In the genomic region with DNA sequence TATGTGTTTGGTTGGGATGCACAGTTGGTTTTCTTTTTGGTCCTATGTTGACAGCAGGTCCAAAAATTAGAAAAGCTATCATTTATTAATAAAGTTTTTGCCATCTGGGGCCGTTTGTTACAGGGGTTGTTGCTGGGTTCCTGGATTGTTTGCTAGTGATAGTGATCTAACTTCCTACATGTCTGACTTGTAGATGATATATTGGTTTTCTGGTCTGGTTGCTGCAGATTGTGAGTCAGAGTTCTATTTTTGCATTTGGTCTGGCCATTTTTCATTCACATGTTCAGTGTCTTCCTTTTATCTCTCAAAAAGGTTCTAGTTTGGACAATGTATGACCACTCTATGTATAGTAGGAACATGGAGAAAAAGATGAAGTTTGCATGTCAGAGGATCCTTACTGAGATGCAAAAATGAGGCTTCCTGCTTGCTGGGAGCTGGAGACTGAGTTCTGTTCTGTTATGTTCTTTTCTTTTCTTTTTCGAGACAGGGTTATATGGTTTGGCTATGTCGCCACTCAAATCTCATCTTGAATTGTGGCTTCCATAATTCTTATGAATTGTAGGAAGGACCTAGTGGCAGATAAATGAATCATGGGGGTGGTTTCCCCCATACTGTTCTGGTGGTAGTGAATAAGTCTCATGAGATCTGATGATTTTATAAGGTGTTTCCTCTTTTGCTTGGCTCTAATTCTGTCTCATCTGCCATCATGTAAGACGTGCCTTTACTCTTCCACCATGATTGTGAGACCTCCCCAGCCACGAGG, we compare ENCODE assay signal across 8 cellular contexts. TPM values are rescaled to one million over a fixed set of nuclear protein-coding genes. Genes with fewer than 3 reads are reported as not detected.
A peak's percentile ranks its signal among the peaks of the same experiment; 100 is the strongest.
DNase-seq lines count a peak whose midpoint lies in the region; ATAC-seq and TF ChIP-seq lines count a peak whose summit lies in the region.

No MANE protein-coding gene starts in this region.

- no peaks in the 10 kb centered on the region for H3K9me2 ChIP-seq in GM23338 (ENCODE audit: insufficient read depth)

- H3K4me3 Mint-ChIP-seq in GM23338: no peak overlapping the region

- H3K4me2 ChIP-seq in BLaER1 treated with 17β-estradiol and CSF1 and Interleukin-3, amounts not matched to agents 10 nM and 100 nM: peak overlapping the region; percentile 39 to 84 (median 68)
- H3K4me2 ChIP-seq in GM23338: no peak overlapping the region

- H3K27me3 ChIP-seq in BLaER1 treated with 17β-estradiol and CSF1 and Interleukin-3, amounts not matched to agents 10 nM and 100 nM: peaks cover 0 to 2% (median 0%) of the 10 kb centered on the region in 11 experiments; a peak in 5 of 22 replicates
- H3K27me3 ChIP-seq in GM23338 (ENCODE audit: insufficient read depth): no peaks in the 10 kb centered on the region

- H3K4me1 Mint-ChIP-seq in GM23338: peaks cover 16% of the 10 kb centered on the region; the same call in 2 of the 3 replicates

- peaks cover 6% of the 10 kb centered on the region; the same call in 1 of the 3 replicates for H3K9me3 Mint-ChIP-seq in GM23338

- peaks cover 0 to 12% (median 4%) of the 10 kb centered on the region in 11 experiments; a peak in 8 of 22 replicates for H3K9me3 ChIP-seq in BLaER1 treated with 17β-estradiol and CSF1 and Interleukin-3, amounts not matched to agents 10 nM and 100 nM (replicated peaks in 1 of 11)

- H3K4me3 ChIP-seq in BLaER1 treated with 17β-estradiol and CSF1 and Interleukin-3, amounts not matched to agents 10 nM and 100 nM: peak overlapping the region in 3 of 10 experiments; percentile 6 to 29 (median 14); a peak in 3 of 20 replicates
- no peak overlapping the region for H3K4me3 ChIP-seq in GM23338
- H3K4me3 ChIP-seq in foreskin fibroblast (ENCODE audit: low read depth in 1 of 2, low read length in 2 of 2): peak overlapping the region in 1 of 2 donors; percentile 10

- H3K9ac ChIP-seq in BLaER1 treated with 17β-estradiol and CSF1 and Interleukin-3, amounts not matched to agents 10 nM and 100 nM: peak overlapping the region in 9 of 11 experiments; percentile 3 to 70 (median 33); a peak in 16 of 22 replicates

- H3F3A ChIP-seq in GM23338 (replicated peaks; ENCODE audit: low read depth): peaks cover 5% of the 10 kb centered on the region; the same call in 1 of the 2 replicates

- H3K27ac ChIP-seq in BLaER1 treated with 17β-estradiol and CSF1 and Interleukin-3, amounts not matched to agents 10 nM and 100 nM: peak overlapping the region; percentile 31 to 85 (median 68); a peak in 21 of 22 replicates
- no peak overlapping the region for H3K27ac ChIP-seq in GM23338 (ENCODE audit: low read depth)

- no peaks in the 10 kb centered on the region for H3K36me3 ChIP-seq in BLaER1 treated with 17β-estradiol and CSF1 and Interleukin-3, amounts not matched to agents 10 nM and 100 nM
- H3K36me3 ChIP-seq in GM23338 (ENCODE audit: insufficient read depth): no peaks in the 10 kb centered on the region

- H3K36me3 Mint-ChIP-seq in GM23338 (ENCODE audit: low read depth): peaks cover 4% of the 10 kb centered on the region; the same call in 1 of the 3 replicates

- H3K4me1 ChIP-seq in BLaER1 treated with 17β-estradiol and CSF1 and Interleukin-3, amounts not matched to agents 10 nM and 100 nM: peaks cover 27 to 37% (median 29%) of the 10 kb centered on the region in 10 experiments
- peaks cover 7% of the 10 kb centered on the region for H3K4me1 ChIP-seq in GM23338 (ENCODE audit: insufficient read depth)

- peak overlapping the region; percentile 57; the same call in 1 of the 2 replicates for H2AFZ ChIP-seq in GM23338

- DNase-seq in GM23338 (ENCODE audit: low spot score) (no peak), SKM-1 treated with dmso at 0.1 percent for 144 hours (lab: John Stamatoyannopoulos, UW; ENCODE audit: unreplicated experiment) (peak; percentile 47), foreskin fibroblast (peak; percentile 39 to 53), NCI-H1105 treated with DMSO at 0.1 percent for 48 hours (lab: John Stamatoyannopoulos, UW) (no peak), SK-N-DZ (ENCODE audit: low spot score) (no peak)
- no peak for DNase-seq in stimulated activated CD8-positive, alpha-beta memory T cell treated with anti-CD3 and anti-CD28 coated beads, Interleukin-4, amount 100 ng/mL, for 48 hours

- H3K79me2 ChIP-seq in GM23338 (replicated peaks; ENCODE audit: insufficient read depth): peaks cover 8% of the 10 kb centered on the region

- no peak for TF ChIP-seq CTCF in GM23338 (conservative IDR thresholded peaks at IDR 0.05; ENCODE audit: low read depth in 2 of 2)
- no peak for TF ChIP-seq CTCF in foreskin fibroblast (IDR thresholded peaks at IDR 0.05; ENCODE audit: low read depth, low read length)

- peaks cover 0 to 2% (median 0%) of the 10 kb centered on the region in 11 experiments; a peak in 4 of 22 replicates for H4K20me1 ChIP-seq in BLaER1 treated with 17β-estradiol and CSF1 and Interleukin-3, amounts not matched to agents 10 nM and 100 nM
- H4K20me1 ChIP-seq in GM23338 (replicated peaks; ENCODE audit: insufficient read depth): no peaks in the 10 kb centered on the region

- no peak for ATAC-seq in GM23338
- no peak for ATAC-seq in GM19035 (IDR thresholded peaks at IDR 0.05; ENCODE audit: unreplicated experiment)

- no peak overlapping the region for H3K27ac Mint-ChIP-seq in GM23338

- H3K27me3 Mint-ChIP-seq in GM23338 (ENCODE audit: insufficient read depth, low read depth, poor library complexity): peaks cover 6% of the 10 kb centered on the region

TF ChIP-seq in GM23338, 12 proteins besides CTCF, POLR2A, EP300 and RAD21 (continues in another document):
- TF ChIP-seq, protein P1, sequence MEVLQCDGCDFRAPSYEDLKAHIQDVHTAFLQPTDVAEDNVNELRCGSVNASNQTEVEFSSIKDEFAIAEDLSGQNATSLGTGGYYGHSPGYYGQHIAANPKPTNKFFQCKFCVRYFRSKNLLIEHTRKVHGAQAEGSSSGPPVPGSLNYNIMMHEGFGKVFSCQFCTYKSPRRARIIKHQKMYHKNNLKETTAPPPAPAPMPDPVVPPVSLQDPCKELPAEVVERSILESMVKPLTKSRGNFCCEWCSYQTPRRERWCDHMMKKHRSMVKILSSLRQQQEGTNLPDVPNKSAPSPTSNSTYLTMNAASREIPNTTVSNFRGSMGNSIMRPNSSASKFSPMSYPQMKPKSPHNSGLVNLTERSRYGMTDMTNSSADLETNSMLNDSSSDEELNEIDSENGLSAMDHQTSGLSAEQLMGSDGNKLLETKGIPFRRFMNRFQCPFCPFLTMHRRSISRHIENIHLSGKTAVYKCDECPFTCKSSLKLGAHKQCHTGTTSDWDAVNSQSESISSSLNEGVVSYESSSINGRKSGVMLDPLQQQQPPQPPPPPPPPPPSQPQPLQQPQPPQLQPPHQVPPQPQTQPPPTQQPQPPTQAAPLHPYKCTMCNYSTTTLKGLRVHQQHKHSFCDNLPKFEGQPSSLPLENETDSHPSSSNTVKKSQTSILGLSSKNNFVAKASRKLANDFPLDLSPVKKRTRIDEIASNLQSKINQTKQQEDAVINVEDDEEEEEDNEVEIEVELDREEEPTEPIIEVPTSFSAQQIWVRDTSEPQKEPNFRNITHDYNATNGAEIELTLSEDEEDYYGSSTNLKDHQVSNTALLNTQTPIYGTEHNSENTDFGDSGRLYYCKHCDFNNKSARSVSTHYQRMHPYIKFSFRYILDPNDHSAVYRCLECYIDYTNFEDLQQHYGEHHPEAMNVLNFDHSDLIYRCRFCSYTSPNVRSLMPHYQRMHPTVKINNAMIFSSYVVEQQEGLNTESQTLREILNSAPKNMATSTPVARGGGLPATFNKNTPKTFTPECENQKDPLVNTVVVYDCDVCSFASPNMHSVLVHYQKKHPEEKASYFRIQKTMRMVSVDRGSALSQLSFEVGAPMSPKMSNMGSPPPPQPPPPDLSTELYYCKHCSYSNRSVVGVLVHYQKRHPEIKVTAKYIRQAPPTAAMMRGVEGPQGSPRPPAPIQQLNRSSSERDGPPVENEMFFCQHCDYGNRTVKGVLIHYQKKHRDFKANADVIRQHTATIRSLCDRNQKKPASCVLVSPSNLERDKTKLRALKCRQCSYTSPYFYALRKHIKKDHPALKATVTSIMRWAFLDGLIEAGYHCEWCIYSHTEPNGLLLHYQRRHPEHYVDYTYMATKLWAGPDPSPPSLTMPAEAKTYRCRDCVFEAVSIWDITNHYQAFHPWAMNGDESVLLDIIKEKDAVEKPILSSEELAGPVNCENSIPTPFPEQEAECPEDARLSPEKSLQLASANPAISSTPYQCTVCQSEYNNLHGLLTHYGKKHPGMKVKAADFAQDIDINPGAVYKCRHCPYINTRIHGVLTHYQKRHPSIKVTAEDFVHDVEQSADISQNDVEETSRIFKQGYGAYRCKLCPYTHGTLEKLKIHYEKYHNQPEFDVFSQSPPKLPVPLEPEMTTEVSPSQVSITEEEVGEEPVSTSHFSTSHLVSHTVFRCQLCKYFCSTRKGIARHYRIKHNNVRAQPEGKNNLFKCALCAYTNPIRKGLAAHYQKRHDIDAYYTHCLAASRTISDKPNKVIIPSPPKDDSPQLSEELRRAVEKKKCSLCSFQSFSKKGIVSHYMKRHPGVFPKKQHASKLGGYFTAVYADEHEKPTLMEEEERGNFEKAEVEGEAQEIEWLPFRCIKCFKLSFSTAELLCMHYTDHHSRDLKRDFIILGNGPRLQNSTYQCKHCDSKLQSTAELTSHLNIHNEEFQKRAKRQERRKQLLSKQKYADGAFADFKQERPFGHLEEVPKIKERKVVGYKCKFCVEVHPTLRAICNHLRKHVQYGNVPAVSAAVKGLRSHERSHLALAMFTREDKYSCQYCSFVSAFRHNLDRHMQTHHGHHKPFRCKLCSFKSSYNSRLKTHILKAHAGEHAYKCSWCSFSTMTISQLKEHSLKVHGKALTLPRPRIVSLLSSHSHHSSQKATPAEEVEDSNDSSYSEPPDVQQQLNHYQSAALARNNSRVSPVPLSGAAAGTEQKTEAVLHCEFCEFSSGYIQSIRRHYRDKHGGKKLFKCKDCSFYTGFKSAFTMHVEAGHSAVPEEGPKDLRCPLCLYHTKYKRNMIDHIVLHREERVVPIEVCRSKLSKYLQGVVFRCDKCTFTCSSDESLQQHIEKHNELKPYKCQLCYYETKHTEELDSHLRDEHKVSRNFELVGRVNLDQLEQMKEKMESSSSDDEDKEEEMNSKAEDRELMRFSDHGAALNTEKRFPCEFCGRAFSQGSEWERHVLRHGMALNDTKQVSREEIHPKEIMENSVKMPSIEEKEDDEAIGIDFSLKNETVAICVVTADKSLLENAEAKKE (CRISPR knock-in tag; IDR thresholded peaks at IDR 0.05): no peak
- TF ChIP-seq JUNB (IDR thresholded peaks at IDR 0.05; ENCODE audit: unreplicated experiment): no peak
- no peak for TF ChIP-seq POLR2AphosphoS5 (IDR thresholded peaks at IDR 0.05; ENCODE audit: low read depth)

RNA-seq across cellular contexts. Expression of a gene that starts 4.1 kb away (rescaled TPM):
- total RNA-seq in GM23338 (2014; rRNA removed; shearing (Covaris generic)): 35.3 and 44.4 TPM in 2 replicates
- polyA plus RNA-seq in GM23338 (2016; fragmentation: Nextera tagmentation; extraction: Ambion mirVana): 62.2 and 71.7 TPM in 2 replicates
- polyA plus RNA-seq in SK-N-DZ (2014; cell fraction: cytosol; rRNA removed): 42.3 and 55.6 TPM in 2 replicates
- polyA plus RNA-seq in SK-N-DZ (2014; cell fraction: nucleus; rRNA removed): 47.2 and 54.0 TPM in 2 replicates

RNA-seq across cellular contexts. Expression of a gene that starts 22.6 kb away (rescaled TPM):
- total RNA-seq in GM23338 (2014; rRNA removed; shearing (Covaris generic)): 47.4 and 53.5 TPM in 2 replicates
- 191 and 194 TPM in 2 replicates for polyA plus RNA-seq in GM23338 (2016; fragmentation: Nextera tagmentation; extraction: Ambion mirVana)
- 60.8 and 89.4 TPM in 2 replicates for polyA plus RNA-seq in SK-N-DZ (2014; cell fraction: cytosol; rRNA removed)
- polyA plus RNA-seq in SK-N-DZ (2014; cell fraction: nucleus; rRNA removed): 47.2 and 53.1 TPM in 2 replicates

Comparison
In these comparisons a context has a peak if more than half of its experiments do, and no peak if none do; other contexts are left out.
1. DNase-seq: peak in SKM-1 treated with dmso at 0.1 percent for 144 hours (single experiment) and foreskin fibroblast (2 of 2); none in GM23338 (single experiment), NCI-H1105 treated with DMSO at 0.1 percent for 48 hours (single experiment), stimulated activated CD8-positive, alpha-beta memory T cell treated with anti-CD3 and anti-CD28 coated beads, Interleukin-4, amount 100 ng/mL, for 48 hours (single experiment) and SK-N-DZ (single experiment).